In genomic region chr6:10759884-10760329, GRCh38 we compare ENCODE assay signal across 10 cellular contexts.
DNase-seq lines count a peak whose midpoint lies in the region; ATAC-seq and TF ChIP-seq lines count a peak whose summit lies in the region.
"Had no signal": no experiment of that assay in that cellular context is flagged by ENCODE, and none has a peak within 500 bp of the region (broad histone marks: within the 10 kb centered on the region; RNA-seq: fewer than 3 reads in every experiment).

No MANE protein-coding gene starts in this region.

- DNase-seq in AG08396 (ENCODE audit: low spot score) (peak; percentile 47), HFF-Myc (ENCODE audit: extremely low read depth, low read depth) (peak; percentile 38), astrocyte of the hippocampus (ENCODE audit: low read depth, low spot score) (peak; percentile 78), iris pigment epithelial cell (ENCODE audit: low read depth) (peak; percentile 88), hippocampal formation (lab: John Stamatoyannopoulos, UW) (no peak), Ammon's horn (ENCODE audit: low spot score) (no peak)
- DNase-seq: NCI-H1105 had no signal

- no peak overlapping the region for H3K4me3 ChIP-seq in HFF-Myc (replicated peaks; ENCODE audit: low read depth, low read length)
- H3K4me3 ChIP-seq: coronary artery had no signal

- no peak for TF ChIP-seq CTCF in HFF-Myc (IDR thresholded peaks at IDR 0.05; ENCODE audit: low read depth, low read length, missing control alignments)

- no peak for ATAC-seq in HG02981 (IDR thresholded peaks at IDR 0.05; ENCODE audit: unreplicated experiment)
- ATAC-seq in HG03354 (IDR thresholded peaks at IDR 0.05; ENCODE audit: poor library complexity, severe bottlenecking, unreplicated experiment) = no peak

Comparison
In these comparisons a context has a peak if more than half of its experiments do, and no peak if none do; other contexts are left out.
1. DNase-seq: peak in AG08396 (single experiment), HFF-Myc (single experiment), astrocyte of the hippocampus (single experiment) and iris pigment epithelial cell (single experiment); none in hippocampal formation (0 of 2) and Ammon's horn (single experiment).